In the genomic region with DNA sequence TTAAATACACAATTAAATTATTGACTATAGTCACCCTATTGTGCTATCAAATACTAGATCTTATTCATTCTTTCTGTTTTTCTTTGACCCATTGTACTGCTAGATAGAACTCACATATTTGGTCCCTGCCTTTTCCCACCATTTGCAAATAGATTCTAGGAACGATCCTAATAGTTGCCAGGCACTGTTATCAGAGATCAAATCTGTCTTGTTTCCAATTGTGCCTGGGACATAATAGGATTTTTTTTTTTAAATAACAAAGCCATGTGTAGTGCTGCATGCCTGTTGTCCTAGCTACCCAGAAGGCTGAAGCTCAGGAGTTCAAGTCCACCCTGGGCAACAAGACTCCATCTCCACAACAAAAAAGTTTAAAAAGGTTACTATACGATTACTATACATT, we compare ENCODE assay signal across 22 cellular contexts.
"Had no signal": no experiment of that assay in that cellular context is flagged by ENCODE, and none has a peak within 500 bp of the region (broad histone marks: within the 10 kb centered on the region; RNA-seq: fewer than 3 reads in every experiment).

No MANE protein-coding gene starts in this region.

- H3K27me3 Mint-ChIP-seq: activated CD4-positive, alpha-beta T cell treated with anti-CD3 and anti-CD28 coated beads for 36 hours; activated CD8-positive, alpha-beta T cell treated with anti-CD3 and anti-CD28 coated beads for 36 hours; activated naive CD4-positive, alpha-beta T cell treated with anti-CD3 and anti-CD28 coated beads, Interleukin-2, amount 50 U/mL, for 24 hours; brain; central memory CD8-positive, alpha-beta T cell had no signal

- H3K4me1 Mint-ChIP-seq: brain had no signal

- H3K27ac Mint-ChIP-seq: activated CD4-positive, alpha-beta T cell treated with anti-CD3 and anti-CD28 coated beads for 36 hours; activated CD8-positive, alpha-beta T cell treated with anti-CD3 and anti-CD28 coated beads for 36 hours; activated T-cell treated with anti-CD3 and anti-CD28 coated beads, Interleukin-2, amount 50 U/mL, for 72 hours; brain had no signal

- DNase-seq: activated CD4-positive, alpha-beta T cell treated with anti-CD3 and anti-CD28 coated beads for 36 hours; activated CD4-positive, alpha-beta T cell treated with anti-CD3 and anti-CD28 coated beads, Interleukin-2, amount 50 U/mL, for 1 hour; activated CD8-positive, alpha-beta memory T cell treated with anti-CD3 and anti-CD28 coated beads, Interleukin-2, amount 50 U/mL, for 4 hours; activated CD8-positive, alpha-beta T cell treated with anti-CD3 and anti-CD28 coated beads for 36 hours; activated naive CD4-positive, alpha-beta T cell; activated T-cell treated with anti-CD3 and anti-CD28 coated beads, Interleukin-2, amount 50 U/mL, for 72 hours; amygdala; MM.1S; NCI-H1105 treated with DMSO at 0.1 percent for 48 hours; NCI-H1436 treated with DMSO at 0.1 percent for 48 hours; NCI-H187; NCI-H2081; NCI-H510A treated with DMSO at 0.1 percent for 48 hours; NCI-H69; PC-3; SHP77 treated with DMSO at 0.1 percent for 48 hours; T-helper 2 cell; T1000 had no signal

- H3K9me3 Mint-ChIP-seq: activated CD8-positive, alpha-beta T cell treated with anti-CD3 and anti-CD28 coated beads for 36 hours; activated naive CD4-positive, alpha-beta T cell treated with anti-CD3 and anti-CD28 coated beads, Interleukin-2, amount 50 U/mL, for 24 hours; activated T-cell treated with anti-CD3 and anti-CD28 coated beads, Interleukin-2, amount 50 U/mL, for 72 hours; brain; central memory CD8-positive, alpha-beta T cell had no signal

- H3K4me3 Mint-ChIP-seq: activated CD4-positive, alpha-beta T cell treated with anti-CD3 and anti-CD28 coated beads for 36 hours; activated CD8-positive, alpha-beta T cell treated with anti-CD3 and anti-CD28 coated beads for 36 hours; activated naive CD4-positive, alpha-beta T cell treated with anti-CD3 and anti-CD28 coated beads, Interleukin-2, amount 50 U/mL, for 24 hours; activated T-cell treated with anti-CD3 and anti-CD28 coated beads, Interleukin-2, amount 50 U/mL, for 72 hours; brain; central memory CD8-positive, alpha-beta T cell had no signal

- ATAC-seq: activated CD4-positive, alpha-beta T cell treated with anti-CD3 and anti-CD28 coated beads for 36 hours; activated CD8-positive, alpha-beta T cell treated with anti-CD3 and anti-CD28 coated beads for 36 hours; activated T-cell treated with anti-CD3 and anti-CD28 coated beads, Interleukin-2, amount 50 U/mL, for 72 hours; PC-3 had no signal

- H3K27ac ChIP-seq: VCaP had no signal
